Comparison of ENCODE assay signal across 8 cellular contexts in genomic region chr7:16926283-16926682, GRCh38.
DNase-seq lines count a peak whose midpoint lies in the region; ATAC-seq and TF ChIP-seq lines count a peak whose summit lies in the region.

No MANE protein-coding gene starts in this region.

- peaks cover 34% of the 10 kb centered on the region for H3K4me1 Mint-ChIP-seq in stimulated activated naive CD8-positive, alpha-beta T cell treated with anti-CD3 and anti-CD28 coated beads, Interleukin-15, amount 100 ng/mL, for 72 hours
- H3K4me1 Mint-ChIP-seq in stimulated activated effector memory CD8-positive, alpha-beta T cell treated with anti-CD3 and anti-CD28 coated beads, Interleukin-12 subunit alpha, Interleukin-12 subunit beta, amount 100 ng/mL, for 72 hours, result no peaks in the 10 kb centered on the region

- H3K27ac Mint-ChIP-seq in stimulated activated naive CD8-positive, alpha-beta T cell treated with anti-CD3 and anti-CD28 coated beads, Interleukin-15, amount 100 ng/mL, for 72 hours, result no peak overlapping the region
- no peak overlapping the region for H3K27ac Mint-ChIP-seq in stimulated activated effector memory CD8-positive, alpha-beta T cell treated with anti-CD3 and anti-CD28 coated beads, Interleukin-12 subunit alpha, Interleukin-12 subunit beta, amount 100 ng/mL, for 72 hours

- no peak for DNase-seq in stimulated activated naive CD8-positive, alpha-beta T cell treated with anti-CD3 and anti-CD28 coated beads, Interleukin-15, amount 100 ng/mL, for 72 hours
- DNase-seq in stimulated activated naive CD8-positive, alpha-beta T cell treated with anti-CD3 and anti-CD28 coated beads, Interleukin-15, Interleukin-2, amounts not matched to agents 100 U/mL and 50 U/mL, for 24 hours, result no peak
- peak; percentile 48 for DNase-seq in SKM-1 (lab: John Stamatoyannopoulos, UW; ENCODE audit: unreplicated experiment)
- DNase-seq in fibroblast of pulmonary artery (ENCODE audit: low read depth), result peak; percentile 77
- DNase-seq in retinal pigment epithelial cell (ENCODE audit: low read depth), result no peak
- no peak for DNase-seq in GOT3 (lab: John Stamatoyannopoulos, UW)
- DNase-seq in stimulated activated effector memory CD8-positive, alpha-beta T cell treated with anti-CD3 and anti-CD28 coated beads, Interleukin-12 subunit alpha, Interleukin-12 subunit beta, amount 100 ng/mL, for 72 hours (ENCODE audit: low spot score in 2 of 2), result no peak

- H3K4me3 ChIP-seq in fibroblast of pulmonary artery (replicated peaks; ENCODE audit: low read depth, low read length), result no peak overlapping the region
- no peak overlapping the region for H3K4me3 ChIP-seq in retinal pigment epithelial cell (ENCODE audit: low read length)

- peak; percentile 96 for TF ChIP-seq CTCF in fibroblast of pulmonary artery (IDR thresholded peaks at IDR 0.05; ENCODE audit: low read length, missing control alignments)
- TF ChIP-seq CTCF in retinal pigment epithelial cell (conservative IDR thresholded peaks at IDR 0.05; ENCODE audit: low read depth, low read length), result peak; percentile 74

- no peaks in the 10 kb centered on the region for H3K36me3 Mint-ChIP-seq in stimulated activated effector memory CD8-positive, alpha-beta T cell treated with anti-CD3 and anti-CD28 coated beads, Interleukin-12 subunit alpha, Interleukin-12 subunit beta, amount 100 ng/mL, for 72 hours

- H3K4me3 Mint-ChIP-seq in stimulated activated naive CD8-positive, alpha-beta T cell treated with anti-CD3 and anti-CD28 coated beads, Interleukin-15, amount 100 ng/mL, for 72 hours, result no peak overlapping the region
- H3K4me3 Mint-ChIP-seq in stimulated activated effector memory CD8-positive, alpha-beta T cell treated with anti-CD3 and anti-CD28 coated beads, Interleukin-12 subunit alpha, Interleukin-12 subunit beta, amount 100 ng/mL, for 72 hours, result no peak overlapping the region

- no peaks in the 10 kb centered on the region for H3K9me3 Mint-ChIP-seq in stimulated activated naive CD8-positive, alpha-beta T cell treated with anti-CD3 and anti-CD28 coated beads, Interleukin-15, amount 100 ng/mL, for 72 hours
- no peaks in the 10 kb centered on the region for H3K9me3 Mint-ChIP-seq in stimulated activated effector memory CD8-positive, alpha-beta T cell treated with anti-CD3 and anti-CD28 coated beads, Interleukin-12 subunit alpha, Interleukin-12 subunit beta, amount 100 ng/mL, for 72 hours

- peaks cover 8% of the 10 kb centered on the region for H3K27me3 Mint-ChIP-seq in stimulated activated naive CD8-positive, alpha-beta T cell treated with anti-CD3 and anti-CD28 coated beads, Interleukin-15, amount 100 ng/mL, for 72 hours

- ATAC-seq in stimulated activated naive CD8-positive, alpha-beta T cell treated with anti-CD3 and anti-CD28 coated beads, Interleukin-15, amount 100 ng/mL, for 72 hours, result peak; percentile 78
- no peak for ATAC-seq in stimulated activated naive CD8-positive, alpha-beta T cell treated with anti-CD3 and anti-CD28 coated beads, Interleukin-15, Interleukin-2, amounts not matched to agents 100 U/mL and 50 U/mL, for 24 hours
- ATAC-seq in HG03139 (IDR thresholded peaks at IDR 0.05; ENCODE audit: unreplicated experiment), result peak; percentile 46
- no peak for ATAC-seq in stimulated activated effector memory CD8-positive, alpha-beta T cell treated with anti-CD3 and anti-CD28 coated beads, Interleukin-12 subunit alpha, Interleukin-12 subunit beta, amount 100 ng/mL, for 72 hours

Comparison
In these comparisons a context has a peak if more than half of its experiments do, and no peak if none do; other contexts are left out.
1. ATAC-seq: peak in stimulated activated naive CD8-positive, alpha-beta T cell treated with anti-CD3 and anti-CD28 coated beads, Interleukin-15, amount 100 ng/mL, for 72 hours (single experiment) and HG03139 (single experiment); none in stimulated activated naive CD8-positive, alpha-beta T cell treated with anti-CD3 and anti-CD28 coated beads, Interleukin-15, Interleukin-2, amounts not matched to agents 100 U/mL and 50 U/mL, for 24 hours (single experiment) and stimulated activated effector memory CD8-positive, alpha-beta T cell treated with anti-CD3 and anti-CD28 coated beads, Interleukin-12 subunit alpha, Interleukin-12 subunit beta, amount 100 ng/mL, for 72 hours (single experiment).
2. DNase-seq: peak in SKM-1 (single experiment) and fibroblast of pulmonary artery (single experiment); none in stimulated activated naive CD8-positive, alpha-beta T cell treated with anti-CD3 and anti-CD28 coated beads, Interleukin-15, amount 100 ng/mL, for 72 hours (0 of 2), stimulated activated naive CD8-positive, alpha-beta T cell treated with anti-CD3 and anti-CD28 coated beads, Interleukin-15, Interleukin-2, amounts not matched to agents 100 U/mL and 50 U/mL, for 24 hours (single experiment), retinal pigment epithelial cell (single experiment), GOT3 (single experiment) and stimulated activated effector memory CD8-positive, alpha-beta T cell treated with anti-CD3 and anti-CD28 coated beads, Interleukin-12 subunit alpha, Interleukin-12 subunit beta, amount 100 ng/mL, for 72 hours (0 of 2).